In the genomic region with DNA sequence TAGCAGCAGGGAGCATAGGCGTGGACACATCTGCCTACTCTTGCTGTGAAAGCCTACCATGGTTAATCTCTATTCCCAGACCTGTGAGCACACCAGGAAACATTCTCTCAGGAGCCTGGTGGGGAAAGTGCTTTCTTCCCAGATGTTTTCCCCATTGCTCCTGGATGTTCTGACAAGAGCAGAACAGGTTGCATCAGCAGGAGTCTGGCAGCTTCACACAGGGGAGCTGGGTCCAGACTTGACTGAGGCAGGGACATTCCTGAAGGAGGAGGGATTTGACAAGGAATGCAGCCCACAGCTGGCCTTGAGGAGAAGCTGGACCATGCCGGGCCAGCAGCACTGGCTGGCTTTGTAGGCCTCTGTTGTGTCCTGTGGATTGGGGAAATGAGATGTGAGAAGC, we compare ENCODE assay signal across 16 cellular contexts. TPM values are rescaled to one million over a fixed set of nuclear protein-coding genes. Genes with fewer than 3 reads are reported as not detected.
DNase-seq lines count a peak whose midpoint lies in the region; ATAC-seq, FAIRE-seq and TF ChIP-seq lines count a peak whose summit lies in the region.
"Had no signal": no experiment of that assay in that cellular context is flagged by ENCODE, and none has a peak within 500 bp of the region (broad histone marks: within the 10 kb centered on the region; RNA-seq: fewer than 3 reads in every experiment).

No MANE protein-coding gene starts in this region.

- TF ChIP-seq EP300 in HepG2 (IDR thresholded peaks at IDR 0.05; ENCODE audit: low read depth in 2 of 2, low read length in 2 of 2) (no peak), HepG2 (CRISPR knock-in tag; IDR thresholded peaks at IDR 0.05; ENCODE audit: borderline replicate concordance) (no peak)

- peak; percentile 55; the same call in 2 of the 3 replicates for ATAC-seq in HepG2
- ATAC-seq in right lobe of liver: no peak
- peak; percentile 15 for ATAC-seq in left colon
- ATAC-seq: left lobe of liver had no signal

- DNase-seq in HepG2 (ENCODE audit: low spot score) (no peak), right lobe of liver (no peak), dedifferentiated amniotic fluid mesenchymal stem cell (ENCODE audit: extremely low spot score) (peak; percentile 67), left colon (peak in 1 of 2 donors; percentile 31), uterus (peak; percentile 34 to 49), Karpas-422 (no peak), HPDE6-E6E7 (ENCODE audit: extremely low spot score) (no peak)
- no peak for DNase-seq in stimulated activated CD4-positive, alpha-beta T cell treated with anti-CD3 and anti-CD28 coated beads, Interleukin-2, amount 100 ng/mL, for 48 hours
- DNase-seq: amniotic stem cell, NCI-H2029, T1000 had no signal

- H3K9me3 ChIP-seq in HepG2 (ENCODE audit: low read length) (no peaks in the 10 kb centered on the region), right lobe of liver (no peaks in the 10 kb centered on the region), uterus (no peaks in the 10 kb centered on the region), Karpas-422 (ENCODE audit: low read length) (no peaks in the 10 kb centered on the region)
- H3K9me3 ChIP-seq: BLaER1 treated with 17β-estradiol and CSF1 and Interleukin-3, amounts not matched to agents 10 nM and 100 nM; thoracic aorta had no signal

- no peak for TF ChIP-seq RAD21 in HepG2 (CRISPR knock-in tag; IDR thresholded peaks at IDR 0.05)

- no peaks in the 10 kb centered on the region for H3K9me2 ChIP-seq in Karpas-422 (replicated peaks; ENCODE audit: insufficient read depth, low read length)

- H4K20me1 ChIP-seq in HepG2 (ENCODE audit: insufficient read depth, low read length) (no peaks in the 10 kb centered on the region), Karpas-422 (ENCODE audit: insufficient read depth, low read depth, low read length) (no peaks in the 10 kb centered on the region)
- H4K20me1 ChIP-seq: BLaER1 treated with 17β-estradiol and CSF1 and Interleukin-3, amounts not matched to agents 10 nM and 100 nM had no signal

- H3K27ac ChIP-seq in HepG2 (ENCODE audit: extremely low read length, insufficient read depth, low read length) (no peak overlapping the region), right lobe of liver (no peak overlapping the region), uterus (no peak overlapping the region), Karpas-422 (ENCODE audit: low read length) (no peak overlapping the region)
- H3K27ac ChIP-seq: BLaER1 treated with 17β-estradiol and CSF1 and Interleukin-3, amounts not matched to agents 10 nM and 100 nM; parathyroid adenoma; thoracic aorta had no signal

- H3K4me3 ChIP-seq in HepG2 (replicated peaks in 1 of 3; ENCODE audit: insufficient read depth in 1 of 3, low read depth in 2 of 3, low read length in 3 of 3) (no peak overlapping the region), right lobe of liver (no peak overlapping the region), uterus (no peak overlapping the region), Karpas-422 (ENCODE audit: low read length) (no peak overlapping the region)
- H3K4me3 ChIP-seq: BLaER1 treated with 17β-estradiol and CSF1 and Interleukin-3, amounts not matched to agents 10 nM and 100 nM; thoracic aorta had no signal

- H3K79me2 ChIP-seq in HepG2 (ENCODE audit: insufficient read depth, low read length): no peaks in the 10 kb centered on the region
- no peaks in the 10 kb centered on the region for H3K79me2 ChIP-seq in Karpas-422 (ENCODE audit: low read length)
- H3K79me2 ChIP-seq: parathyroid adenoma had no signal

- no peak overlapping the region for H3K4me2 ChIP-seq in HepG2 (ENCODE audit: low read depth, low read length)
- no peak overlapping the region for H3K4me2 ChIP-seq in Karpas-422 (ENCODE audit: low read depth, low read length, poor library complexity, severe bottlenecking)
- H3K4me2 ChIP-seq: BLaER1 treated with 17β-estradiol and CSF1 and Interleukin-3, amounts not matched to agents 10 nM and 100 nM had no signal

- TF ChIP-seq POLR2A in HepG2 (IDR thresholded peaks at IDR 0.05; ENCODE audit: insufficient read depth in 1 of 2, low read depth in 2 of 2, low read length in 2 of 2) (no peak), right lobe of liver (IDR thresholded peaks at IDR 0.05) (no peak), uterus (IDR thresholded peaks at IDR 0.05) (no peak)

- H3K4me1 ChIP-seq in HepG2 (ENCODE audit: insufficient read depth, low read length) (no peaks in the 10 kb centered on the region), right lobe of liver (no peaks in the 10 kb centered on the region), uterus (no peaks in the 10 kb centered on the region), Karpas-422 (ENCODE audit: low read length) (no peaks in the 10 kb centered on the region)
- H3K4me1 ChIP-seq: BLaER1 treated with 17β-estradiol and CSF1 and Interleukin-3, amounts not matched to agents 10 nM and 100 nM; parathyroid adenoma had no signal

- TF ChIP-seq CTCF in HepG2 (CRISPR knock-in tag; IDR thresholded peaks at IDR 0.05): no peak
- no peak for TF ChIP-seq CTCF in right lobe of liver (IDR thresholded peaks at IDR 0.05)
- no peak for TF ChIP-seq CTCF in uterus (IDR thresholded peaks at IDR 0.05)

- no peak for FAIRE-seq in HepG2 (lab: Jason Lieb, UNC)

- POLR2A ChIA-PET in HepG2 (lab: Yijun Ruan, JAX): no interaction called here

- BruUV-seq in HepG2 (replicated peaks; lab: Mats Ljungman, UMichigan): no TSS peak

- no peak overlapping the region for H3K9ac ChIP-seq in HepG2 (ENCODE audit: insufficient read depth, low read depth, low read length)
- H3K9ac ChIP-seq in Karpas-422 (ENCODE audit: low read length): no peak overlapping the region
- H3K9ac ChIP-seq: BLaER1 treated with 17β-estradiol and CSF1 and Interleukin-3, amounts not matched to agents 10 nM and 100 nM; parathyroid adenoma had no signal

- H3K36me3 ChIP-seq in HepG2 (replicated peaks in 1 of 2; ENCODE audit: control insufficient read depth in 1 of 2, insufficient read depth in 2 of 2, low read length in 2 of 2) (no peaks in the 10 kb centered on the region), right lobe of liver (no peaks in the 10 kb centered on the region), uterus (no peaks in the 10 kb centered on the region), Karpas-422 (ENCODE audit: insufficient read depth, low read length) (no peaks in the 10 kb centered on the region)
- H3K36me3 ChIP-seq: thoracic aorta had no signal

- H2AFZ ChIP-seq in HepG2 (ENCODE audit: low read length) (no peak overlapping the region), Karpas-422 (ENCODE audit: low read length) (no peak overlapping the region)
- H2AFZ ChIP-seq: parathyroid adenoma had no signal

- 77% methylated on average over 1 of the region's 2 CpGs for WGBS in HepG2 (ENCODE audit: low lambda C conversion rate)
- WGBS in right lobe of liver (ENCODE audit: insufficient coverage, low coverage, low lambda C conversion rate, missing lambda C conversion rate): no CpG with 5 or more reads among the region's 2 CpGs

- no peaks in the 10 kb centered on the region for H3K27me3 ChIP-seq in HepG2 (ENCODE audit: control insufficient read depth in 1 of 2, insufficient read depth in 2 of 2, low read length in 2 of 2)
- no peaks in the 10 kb centered on the region for H3K27me3 ChIP-seq in right lobe of liver
- H3K27me3 ChIP-seq in uterus: no peaks in the 10 kb centered on the region
- no peaks in the 10 kb centered on the region for H3K27me3 ChIP-seq in Karpas-422 (ENCODE audit: low read length)
- H3K27me3 ChIP-seq: BLaER1 treated with 17β-estradiol and CSF1 and Interleukin-3, amounts not matched to agents 10 nM and 100 nM had no signal

- in situ Hi-C loops in HepG2 (cut with HindIII; ENCODE audit: extremely low pct_ligation_motif_present, low pct_unique_long_range_greater_than_20kb): no loop called here

- CTCF ChIA-PET in HepG2 (lab: Yijun Ruan, JAX; ENCODE audit: low intra/inter-chr PET ratio, low total read pairs): no interaction called here

- intact Hi-C loops in HepG2 (cut with micrococcal nuclease; ENCODE audit: unreplicated experiment) (no loop called here), right lobe of liver (cut with DNase I) (no loop called here), left colon (cut with DNase I, micrococcal nuclease) (no loop called here), uterus (cut with DNase I; ENCODE audit: low total_unique reads) (no loop called here)

RNA-seq across cellular contexts. Expression of gene ARTN, which starts 21.0 kb away (rescaled TPM):
- total RNA-seq in HepG2 (2016; rRNA removed; fragmentation: Illumina TruSeq; extraction: Trizol) (0.62 TPM in 1 of 2 replicates, not detected in the other), right lobe of liver (under 1 TPM in 3 of 6 experiments, not detected in 3; 0.31 to 0.32 (median 0.31) TPM), left colon (10 to 100 TPM in 1 of 2 donors, 1 to 10 TPM in 1; 5.3 to 11.1 TPM), uterus (1 to 10 TPM in 2 of 4 donors, under 1 TPM in 1, not detected in 1; 0.48 to 2.7 (median 1.3) TPM)
- total RNA-seq in HepG2 (2016; cell fraction: cytosol; rRNA removed; fragmentation: Illumina TruSeq; extraction: Trizol; ENCODE audit: low read depth): 0.40 and 0.62 TPM in 2 replicates
- 0.24 and 0.61 TPM in 2 replicates for total RNA-seq in HepG2 (2016; cell fraction: insoluble cytoplasmic fraction; rRNA removed; fragmentation: Illumina TruSeq; extraction: Trizol)
- 0.28 and 0.55 TPM in 2 replicates for total RNA-seq in HepG2 (2016; cell fraction: membrane; rRNA removed; fragmentation: Illumina TruSeq; extraction: Trizol)
- total RNA-seq in HepG2 (2016; cell fraction: nucleus; rRNA removed; fragmentation: Illumina TruSeq; extraction: Trizol): 0.62 and 0.81 TPM in 2 replicates
- polyA plus RNA-seq in HepG2 (2011; rRNA removed): 0.11 and 0.21 TPM in 2 replicates
- polyA plus RNA-seq in HepG2 (2011; cell fraction: cytosol; rRNA removed): 0.05 and 0.07 TPM in 2 replicates
- 1.3 and 1.4 TPM in 2 replicates for polyA plus RNA-seq in HepG2 (2011; cell fraction: nucleus; rRNA removed)
- polyA plus RNA-seq in HepG2 (2012): 0.12 and 0.28 TPM in 2 replicates
- 0.10 TPM in 2 replicates for polyA plus RNA-seq in HepG2 (2016; cell fraction: cytosol; fragmentation: Illumina TruSeq; extraction: Trizol; ENCODE audit: low read depth)
- polyA plus RNA-seq in HepG2 (2016; cell fraction: insoluble cytoplasmic fraction; fragmentation: Illumina TruSeq; extraction: Trizol; ENCODE audit: low read depth): 0.43 TPM in 1 of 2 replicates, not detected in the other
- 0.29 and 0.33 TPM in 2 replicates for polyA plus RNA-seq in HepG2 (2016; cell fraction: membrane; fragmentation: Illumina TruSeq; extraction: Trizol; ENCODE audit: low read depth)
- polyA plus RNA-seq in HepG2 (2016; cell fraction: nucleus; fragmentation: Illumina TruSeq; extraction: Trizol; ENCODE audit: insufficient read depth, low read depth): 0.81 and 2.0 TPM in 2 replicates
- 0.44 and 1.7 TPM in 2 replicates for polyA minus RNA-seq in HepG2 (2011; rRNA and poly(A)+ RNA removed; ENCODE audit: low replicate concordance)
- polyA minus RNA-seq in HepG2 (2011; cell fraction: cytosol; rRNA and poly(A)+ RNA removed): not detected in 2 replicates
- 0.62 and 0.77 TPM in 2 replicates for polyA minus RNA-seq in HepG2 (2011; cell fraction: nucleus; rRNA and poly(A)+ RNA removed)
- total RNA-seq in Karpas-422 (2014; rRNA removed; shearing (Covaris generic); ENCODE audit: low replicate concordance): 1.0 TPM in 1 of 2 replicates, not detected in the other
- polyA plus RNA-seq: IgD-negative memory B cell had no signal

RNA-seq across cellular contexts. Expression of gene IPO13, which starts 34.1 kb away (rescaled TPM):
- total RNA-seq in HepG2 (2016; rRNA removed; fragmentation: Illumina TruSeq; extraction: Trizol): 14.3 and 15.6 TPM in 2 replicates
- 2.4 and 3.1 TPM in 2 replicates for total RNA-seq in HepG2 (2016; cell fraction: cytosol; rRNA removed; fragmentation: Illumina TruSeq; extraction: Trizol; ENCODE audit: low read depth)
- 13.4 and 14.4 TPM in 2 replicates for total RNA-seq in HepG2 (2016; cell fraction: insoluble cytoplasmic fraction; rRNA removed; fragmentation: Illumina TruSeq; extraction: Trizol)
- 5.8 and 6.8 TPM in 2 replicates for total RNA-seq in HepG2 (2016; cell fraction: membrane; rRNA removed; fragmentation: Illumina TruSeq; extraction: Trizol)
- 15.1 and 20.1 TPM in 2 replicates for total RNA-seq in HepG2 (2016; cell fraction: nucleus; rRNA removed; fragmentation: Illumina TruSeq; extraction: Trizol)
- 12.9 and 15.0 TPM in 2 replicates for polyA plus RNA-seq in HepG2 (2011; rRNA removed)
- 11.2 and 12.8 TPM in 2 replicates for polyA plus RNA-seq in HepG2 (2011; cell fraction: cytosol; rRNA removed)
- polyA plus RNA-seq in HepG2 (2011; cell fraction: nucleus; rRNA removed): 43.8 and 47.3 TPM in 2 replicates
- polyA plus RNA-seq in HepG2 (2012): 9.7 and 11.8 TPM in 2 replicates
- polyA plus RNA-seq in HepG2 (2016; cell fraction: cytosol; fragmentation: Illumina TruSeq; extraction: Trizol; ENCODE audit: low read depth): 2.2 and 2.4 TPM in 2 replicates
- 14.5 and 14.6 TPM in 2 replicates for polyA plus RNA-seq in HepG2 (2016; cell fraction: insoluble cytoplasmic fraction; fragmentation: Illumina TruSeq; extraction: Trizol; ENCODE audit: low read depth)
- 3.4 and 5.4 TPM in 2 replicates for polyA plus RNA-seq in HepG2 (2016; cell fraction: membrane; fragmentation: Illumina TruSeq; extraction: Trizol; ENCODE audit: low read depth)
- polyA plus RNA-seq in HepG2 (2016; cell fraction: nucleus; fragmentation: Illumina TruSeq; extraction: Trizol; ENCODE audit: insufficient read depth, low read depth): 47.0 and 47.3 TPM in 2 replicates
- polyA minus RNA-seq in HepG2 (2011; rRNA and poly(A)+ RNA removed; ENCODE audit: low replicate concordance): 37.2 and 43.4 TPM in 2 replicates
- 8.7 and 12.3 TPM in 2 replicates for polyA minus RNA-seq in HepG2 (2011; cell fraction: cytosol; rRNA and poly(A)+ RNA removed)
- 9.8 and 11.1 TPM in 2 replicates for polyA minus RNA-seq in HepG2 (2011; cell fraction: nucleus; rRNA and poly(A)+ RNA removed)
- 10 to 100 TPM; 12.4 to 18.9 (median 14.8) TPM for total RNA-seq in right lobe of liver
- total RNA-seq in left colon: 10 to 100 TPM; 19.2 to 27.4 TPM
- 10 to 100 TPM in 3 of 4 donors, 1 to 10 TPM in 1; 6.9 to 26.7 (median 18.0) TPM for total RNA-seq in uterus
- total RNA-seq in Karpas-422 (2014; rRNA removed; shearing (Covaris generic); ENCODE audit: low replicate concordance): 19.8 and 23.3 TPM in 2 replicates

RNA-seq across cellular contexts. Expression of gene DPH2, which starts 57.2 kb away (rescaled TPM):
- total RNA-seq in HepG2 (2016; rRNA removed; fragmentation: Illumina TruSeq; extraction: Trizol) (38.3 and 40.5 TPM in 2 replicates), right lobe of liver (10 to 100 TPM in 5 of 6 experiments, 1 to 10 TPM in 1; 8.9 to 27.5 (median 12.0) TPM), left colon (10 to 100 TPM; 17.8 to 24.7 TPM), uterus (10 to 100 TPM in 2 of 4 donors, 1 to 10 TPM in 2; 5.1 to 18.5 (median 12.3) TPM)
- total RNA-seq in HepG2 (2016; cell fraction: cytosol; rRNA removed; fragmentation: Illumina TruSeq; extraction: Trizol; ENCODE audit: low read depth): 15.2 TPM in 2 replicates
- total RNA-seq in HepG2 (2016; cell fraction: insoluble cytoplasmic fraction; rRNA removed; fragmentation: Illumina TruSeq; extraction: Trizol): 33.0 and 37.1 TPM in 2 replicates
- 43.0 and 46.2 TPM in 2 replicates for total RNA-seq in HepG2 (2016; cell fraction: membrane; rRNA removed; fragmentation: Illumina TruSeq; extraction: Trizol)
- total RNA-seq in HepG2 (2016; cell fraction: nucleus; rRNA removed; fragmentation: Illumina TruSeq; extraction: Trizol): 21.9 and 28.3 TPM in 2 replicates
- 32.2 and 39.3 TPM in 2 replicates for polyA plus RNA-seq in HepG2 (2011; rRNA removed)
- 29.8 and 30.1 TPM in 2 replicates for polyA plus RNA-seq in HepG2 (2011; cell fraction: cytosol; rRNA removed)
- 143 and 148 TPM in 2 replicates for polyA plus RNA-seq in HepG2 (2011; cell fraction: nucleus; rRNA removed)
- polyA plus RNA-seq in HepG2 (2012): 16.3 and 20.7 TPM in 2 replicates
- 16.6 and 18.7 TPM in 2 replicates for polyA plus RNA-seq in HepG2 (2016; cell fraction: cytosol; fragmentation: Illumina TruSeq; extraction: Trizol; ENCODE audit: low read depth)
- polyA plus RNA-seq in HepG2 (2016; cell fraction: insoluble cytoplasmic fraction; fragmentation: Illumina TruSeq; extraction: Trizol; ENCODE audit: low read depth): 33.1 and 38.5 TPM in 2 replicates
- 41.7 and 43.1 TPM in 2 replicates for polyA plus RNA-seq in HepG2 (2016; cell fraction: membrane; fragmentation: Illumina TruSeq; extraction: Trizol; ENCODE audit: low read depth)
- polyA plus RNA-seq in HepG2 (2016; cell fraction: nucleus; fragmentation: Illumina TruSeq; extraction: Trizol; ENCODE audit: insufficient read depth, low read depth): 50.3 and 52.5 TPM in 2 replicates
- 71.2 and 144 TPM in 2 replicates for polyA minus RNA-seq in HepG2 (2011; rRNA and poly(A)+ RNA removed; ENCODE audit: low replicate concordance)
- 10.3 and 13.5 TPM in 2 replicates for polyA minus RNA-seq in HepG2 (2011; cell fraction: cytosol; rRNA and poly(A)+ RNA removed)
- 36.7 and 43.0 TPM in 2 replicates for polyA minus RNA-seq in HepG2 (2011; cell fraction: nucleus; rRNA and poly(A)+ RNA removed)
- total RNA-seq in Karpas-422 (2014; rRNA removed; shearing (Covaris generic); ENCODE audit: low replicate concordance): 42.2 and 44.4 TPM in 2 replicates

Comparison
In these comparisons a context has a peak if more than half of its experiments do, and no peak if none do; other contexts are left out.
1. ATAC-seq: peak in HepG2 (single experiment) and left colon (single experiment); none in right lobe of liver (0 of 4).
2. DNase-seq: peak in dedifferentiated amniotic fluid mesenchymal stem cell (single experiment) and uterus (2 of 2); none in HepG2 (single experiment), right lobe of liver (0 of 3), stimulated activated CD4-positive, alpha-beta T cell treated with anti-CD3 and anti-CD28 coated beads, Interleukin-2, amount 100 ng/mL, for 48 hours (0 of 2), Karpas-422 (single experiment) and HPDE6-E6E7 (single experiment).